25 cellular contexts compared by ENCODE assay signal in genomic region chr4:153947998-153948397, GRCh38.
"Had no signal": no experiment of that assay in that cellular context is flagged by ENCODE, and none has a peak within 500 bp of the region (broad histone marks: within the 10 kb centered on the region; RNA-seq: fewer than 3 reads in every experiment).

No MANE protein-coding gene starts in this region.

- ATAC-seq: activated CD4-positive, CD25-positive, alpha-beta regulatory T cell treated with anti-CD3 and anti-CD28 coated beads, Interleukin-2, amount 50 U/mL, for 24 hours; activated CD8-positive, alpha-beta T cell treated with anti-CD3 and anti-CD28 coated beads for 36 hours; activated T-cell treated with anti-CD3 and anti-CD28 coated beads, Interleukin-2, amount 50 U/mL, for 4 hours; activated T-helper 17 cell treated with anti-CD3 and anti-CD28 coated beads, Interleukin-2, amount 50 U/mL, for 72 hours; esophagus mucosa had no signal

- H3K36me3 ChIP-seq: brain microvascular endothelial cell, WERI-Rb-1 had no signal

- H3K27ac ChIP-seq: brain microvascular endothelial cell, coronary artery, dorsolateral prefrontal cortex, WERI-Rb-1 had no signal

- H3K27me3 ChIP-seq: brain microvascular endothelial cell had no signal

- DNase-seq: activated B cell treated with CpG ODN at 0.5 μM for 24 hours; activated CD4-positive, alpha-beta T cell treated with anti-CD3 and anti-CD28 coated beads for 48 hours; activated CD4-positive, alpha-beta T cell treated with anti-CD3 and anti-CD28 coated beads, Interleukin-2, amount 50 U/mL, for 1 hour; activated CD4-positive, alpha-beta T cell treated with anti-CD3 and anti-CD28 coated beads, Interleukin-2, amount 50 U/mL, for 48 hours; activated CD8-positive, alpha-beta memory T cell treated with anti-CD3 and anti-CD28 coated beads for 24 hours; activated CD8-positive, alpha-beta T cell treated with anti-CD3 and anti-CD28 coated beads for 36 hours; activated effector memory CD4-positive, alpha-beta T cell treated with Interleukin-2 at 50 U/mL for 16 hours; activated gamma-delta T cell treated with Interleukin-2 at 50 U/mL for 16 hours; activated naive CD4-positive, alpha-beta T cell treated with anti-CD3 and anti-CD28 coated beads, Interleukin-2, amount 50 U/mL, for 16 hours; activated naive CD4-positive, alpha-beta T cell treated with Interleukin-2 at 50 U/mL for 16 hours; activated T-cell treated with anti-CD3 and anti-CD28 coated beads, Interleukin-2, amount 50 U/mL, for 4 hours; amniotic stem cell; anterior cingulate cortex; brain microvascular endothelial cell; dorsolateral prefrontal cortex; effector memory CD4-positive, alpha-beta T cell; endodermal cell; foreskin fibroblast; head of caudate nucleus; T1000; WERI-Rb-1 had no signal

- H3K4me3 ChIP-seq: coronary artery, dorsolateral prefrontal cortex had no signal
